ENCODE assay signal across 8 cellular contexts in the genomic region with DNA sequence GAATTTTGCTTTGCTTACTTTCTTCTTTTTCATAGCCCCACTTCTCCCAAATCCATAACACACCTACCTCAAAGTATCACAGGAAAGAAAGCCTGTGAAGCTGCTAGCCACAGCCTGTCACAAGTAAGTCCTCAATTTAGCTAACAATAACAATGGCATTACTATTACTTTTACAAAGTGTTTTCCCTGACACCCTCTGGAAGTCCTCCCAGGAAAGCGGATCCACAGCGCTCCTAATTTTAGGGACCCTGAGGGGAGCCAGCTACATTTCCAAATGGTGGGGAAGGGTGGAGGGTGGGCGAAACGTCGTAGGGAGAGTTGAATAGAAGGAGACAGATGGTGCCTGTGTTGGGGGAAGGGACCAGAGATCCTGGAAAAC. TPM values are rescaled to one million over a fixed set of nuclear protein-coding genes. Genes with fewer than 3 reads are reported as not detected.
DNase-seq lines count a peak whose midpoint lies in the region; ATAC-seq and TF ChIP-seq lines count a peak whose summit lies in the region.

No MANE protein-coding gene starts in this region.

- peaks cover 35% of the 10 kb centered on the region for H3K79me2 ChIP-seq in SK-N-SH (ENCODE audit: insufficient read depth)
- peaks cover 14% of the 10 kb centered on the region for H3K79me2 ChIP-seq in smooth muscle cell (ENCODE audit: low read depth)

- H2AFZ ChIP-seq in SK-N-SH (ENCODE audit: low read depth), result peak overlapping the region; percentile 90
- H2AFZ ChIP-seq in smooth muscle cell (ENCODE audit: low read depth), result peak overlapping the region; percentile 85

- H3K27ac Mint-ChIP-seq in activated CD8-positive, alpha-beta T cell treated with anti-CD3 and anti-CD28 coated beads, Interleukin-2, amount 10 ng/mL, durations not matched to agents 7 days and 5 days, result no peak overlapping the region

- CTCF ChIA-PET in SK-N-SH (lab: Yijun Ruan, JAX), result interaction anchor here (0.6 to 3.7 kb wide), 6 partner anchors 10 to 593 kb away, joined by 3 to 20 read pairs (median 4); no protein-coding TSS in a partner anchor
- CTCF ChIA-PET in activated CD8-positive, alpha-beta T cell treated with anti-CD3 and anti-CD28 coated beads, Interleukin-2, amount 10 ng/mL, durations not matched to agents 7 days and 5 days (lab: Charles Lee), result interaction anchor here (0.7 kb wide), 1 partner anchor 9 kb away, joined by 3 read pairs; no protein-coding TSS in a partner anchor

- H3K27me3 ChIP-seq in SK-N-SH (ENCODE audit: insufficient read depth) (no peaks in the 10 kb centered on the region), smooth muscle cell (ENCODE audit: low read depth) (no peaks in the 10 kb centered on the region)

- 20% methylated on average over 5 of the region's 5 CpGs for WGBS in SK-N-SH (ENCODE audit: low lambda C conversion rate)
- WGBS in smooth muscle cell (ENCODE audit: low lambda C conversion rate), result 8% methylated on average over 5 of the region's 5 CpGs

- H3K4me3 Mint-ChIP-seq in activated CD8-positive, alpha-beta T cell treated with anti-CD3 and anti-CD28 coated beads, Interleukin-2, amount 10 ng/mL, durations not matched to agents 7 days and 5 days, result peak overlapping the region; percentile 42

- DNase-seq in SK-N-SH, result no peak
- no peak for DNase-seq in activated CD8-positive, alpha-beta T cell treated with anti-CD3 and anti-CD28 coated beads, Interleukin-2, amount 10 ng/mL, durations not matched to agents 7 days and 5 days
- no peak for DNase-seq in smooth muscle cell (lab: John Stamatoyannopoulos, UW; ENCODE audit: unreplicated experiment)
- DNase-seq in Right ventricle myocardium superior, result no peak

- TF ChIP-seq EP300 in SK-N-SH (IDR thresholded peaks at IDR 0.05; ENCODE audit: borderline replicate concordance in 1 of 2, low read depth in 1 of 2, low read length in 1 of 2), result no peak

- H3F3A ChIP-seq in SK-N-SH (replicated peaks; ENCODE audit: insufficient read depth) (peaks cover 4% of the 10 kb centered on the region), smooth muscle cell (ENCODE audit: low read depth) (peaks cover 6% of the 10 kb centered on the region)

- no peak for TF ChIP-seq RAD21 in SK-N-SH (IDR thresholded peaks at IDR 0.05; ENCODE audit: low read length)

- no peaks in the 10 kb centered on the region for H3K9me2 ChIP-seq in SK-N-SH

- H3K27me3 Mint-ChIP-seq in activated CD8-positive, alpha-beta T cell treated with anti-CD3 and anti-CD28 coated beads, Interleukin-2, amount 10 ng/mL, durations not matched to agents 7 days and 5 days (ENCODE audit: low read depth), result peaks cover 41% of the 10 kb centered on the region

- H3K9me3 Mint-ChIP-seq in activated CD8-positive, alpha-beta T cell treated with anti-CD3 and anti-CD28 coated beads, Interleukin-2, amount 10 ng/mL, durations not matched to agents 7 days and 5 days (ENCODE audit: insufficient read depth), result no peaks in the 10 kb centered on the region

- POLR2A ChIA-PET in SK-N-SH (lab: Yijun Ruan, JAX), result no interaction called here
- POLR2A ChIA-PET in activated CD8-positive, alpha-beta T cell treated with anti-CD3 and anti-CD28 coated beads, Interleukin-2, amount 10 ng/mL, durations not matched to agents 7 days and 5 days (lab: Charles Lee), result no interaction called here

- H3K4me3 ChIP-seq in SK-N-SH (ENCODE audit: low read depth in 2 of 2, low read length in 1 of 2), result peak overlapping the region; percentile 72 to 73
- peak overlapping the region; percentile 61 for H3K4me3 ChIP-seq in iPS-11a (ENCODE audit: low read depth, low read length)
- peak overlapping the region; percentile 67 for H3K4me3 ChIP-seq in smooth muscle cell

- H3K4me1 Mint-ChIP-seq in activated CD8-positive, alpha-beta T cell treated with anti-CD3 and anti-CD28 coated beads, Interleukin-2, amount 10 ng/mL, durations not matched to agents 7 days and 5 days (ENCODE audit: low read depth), result peaks cover 5% of the 10 kb centered on the region

- H3K4me1 ChIP-seq in SK-N-SH (ENCODE audit: control insufficient read depth in 1 of 2, insufficient read depth in 2 of 2, low read depth in 1 of 2, low read length in 1 of 2), result peaks cover 7 to 12% of the 10 kb centered on the region in 2 experiments
- peaks cover 8% of the 10 kb centered on the region for H3K4me1 ChIP-seq in smooth muscle cell (ENCODE audit: low read depth)

- H3K36me3 Mint-ChIP-seq in activated CD8-positive, alpha-beta T cell treated with anti-CD3 and anti-CD28 coated beads, Interleukin-2, amount 10 ng/mL, durations not matched to agents 7 days and 5 days (ENCODE audit: low read depth), result peaks cover 2% of the 10 kb centered on the region

- H3K9ac ChIP-seq in SK-N-SH (peak overlapping the region; percentile 44; the same call in 1 of the 2 replicates), smooth muscle cell (ENCODE audit: low read depth) (peak overlapping the region; percentile 43)

- H3K36me3 ChIP-seq in SK-N-SH (replicated peaks in 1 of 2; ENCODE audit: control insufficient read depth in 1 of 2, insufficient read depth in 2 of 2, low read length in 1 of 2) (no peaks in the 10 kb centered on the region), smooth muscle cell (ENCODE audit: low read depth) (no peaks in the 10 kb centered on the region)

- no peaks in the 10 kb centered on the region for H3K9me3 ChIP-seq in SK-N-SH
- no peaks in the 10 kb centered on the region for H3K9me3 ChIP-seq in smooth muscle cell (replicated peaks; ENCODE audit: low read depth)

- H3K27ac ChIP-seq in SK-N-SH (ENCODE audit: low read depth in 2 of 2, low read length in 1 of 2) (no peak overlapping the region), smooth muscle cell (ENCODE audit: low read depth) (no peak overlapping the region)

- no peak for ATAC-seq in SK-N-SH treated with all-trans-retinoic acid at 6 μM for 48 hours
- no peak for ATAC-seq in activated CD8-positive, alpha-beta T cell treated with anti-CD3 and anti-CD28 coated beads, Interleukin-2, amount 10 ng/mL, durations not matched to agents 7 days and 5 days
- ATAC-seq in GM18873 (IDR thresholded peaks at IDR 0.05; ENCODE audit: low FRiP score, unreplicated experiment), result no peak
- ATAC-seq in GM18511 (IDR thresholded peaks at IDR 0.05; ENCODE audit: unreplicated experiment), result no peak
- ATAC-seq in Right ventricle myocardium superior (ENCODE audit: poor library complexity), result no peak

- TF ChIP-seq CTCF in SK-N-SH (IDR thresholded peaks at IDR 0.05) (no peak), smooth muscle cell (IDR thresholded peaks at IDR 0.05; ENCODE audit: borderline replicate concordance, insufficient read depth, poor library complexity, severe bottlenecking) (no peak)

- H4K20me1 ChIP-seq in SK-N-SH (ENCODE audit: insufficient read depth), result no peaks in the 10 kb centered on the region
- H4K20me1 ChIP-seq in smooth muscle cell (ENCODE audit: low read depth), result no peaks in the 10 kb centered on the region

- intact Hi-C loops in Right ventricle myocardium superior (cut with DNase I), result no loop called here

- peak overlapping the region; percentile 82 for H3K4me2 ChIP-seq in SK-N-SH
- H3K4me2 ChIP-seq in smooth muscle cell, result peak overlapping the region; percentile 93

TF ChIP-seq in SK-N-SH, 30 proteins besides CTCF, POLR2A, EP300 and RAD21:
- no peak for TF ChIP-seq TCF12 (IDR thresholded peaks at IDR 0.05)
- TF ChIP-seq, protein P1, sequence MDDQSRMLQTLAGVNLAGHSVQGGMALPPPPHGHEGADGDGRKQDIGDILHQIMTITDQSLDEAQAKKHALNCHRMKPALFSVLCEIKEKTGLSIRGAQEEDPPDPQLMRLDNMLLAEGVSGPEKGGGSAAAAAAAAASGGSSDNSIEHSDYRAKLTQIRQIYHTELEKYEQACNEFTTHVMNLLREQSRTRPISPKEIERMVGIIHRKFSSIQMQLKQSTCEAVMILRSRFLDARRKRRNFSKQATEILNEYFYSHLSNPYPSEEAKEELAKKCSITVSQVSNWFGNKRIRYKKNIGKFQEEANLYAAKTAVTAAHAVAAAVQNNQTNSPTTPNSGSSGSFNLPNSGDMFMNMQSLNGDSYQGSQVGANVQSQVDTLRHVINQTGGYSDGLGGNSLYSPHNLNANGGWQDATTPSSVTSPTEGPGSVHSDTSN (IDR thresholded peaks at IDR 0.05), result no peak
- TF ChIP-seq SIN3A (IDR thresholded peaks at IDR 0.05; ENCODE audit: borderline replicate concordance, low read depth, low read length), result no peak
- TF ChIP-seq NFIC (IDR thresholded peaks at IDR 0.05; ENCODE audit: borderline replicate concordance), result no peak
- TF ChIP-seq POLR2AphosphoS5 (IDR thresholded peaks at IDR 0.05; ENCODE audit: low read depth, low read length), result no peak

TF ChIP-seq in SK-N-SH treated with all-trans-retinoic acid at 6 μM for 48 hours, 23 proteins besides CTCF, POLR2A, EP300 and RAD21 (continues in another document):
- TF ChIP-seq SNAI2 (CRISPR knock-in tag; IDR thresholded peaks at IDR 0.05), result no peak
- no peak for TF ChIP-seq ZC3H10 (CRISPR knock-in tag; IDR thresholded peaks at IDR 0.05)
- no peak for TF ChIP-seq ARNTL (CRISPR knock-in tag; IDR thresholded peaks at IDR 0.05; ENCODE audit: borderline replicate concordance, low read depth)
- no peak for TF ChIP-seq ZFP3 (CRISPR knock-in tag; IDR thresholded peaks at IDR 0.05)
- TF ChIP-seq TCF4 (CRISPR knock-in tag; IDR thresholded peaks at IDR 0.05; ENCODE audit: borderline replicate concordance), result no peak
- TF ChIP-seq ISL1 (CRISPR knock-in tag; IDR thresholded peaks at IDR 0.05), result no peak
- no peak for TF ChIP-seq PPARA (CRISPR knock-in tag; IDR thresholded peaks at IDR 0.05; ENCODE audit: borderline replicate concordance)
- TF ChIP-seq RARB (CRISPR knock-in tag; IDR thresholded peaks at IDR 0.05), result no peak
- TF ChIP-seq ZNF565 (CRISPR knock-in tag; conservative IDR thresholded peaks at IDR 0.05; ENCODE audit: low read depth), result no peak
- no peak for TF ChIP-seq ZNF70 (CRISPR knock-in tag; IDR thresholded peaks at IDR 0.05)
- TF ChIP-seq GLIS3 (CRISPR knock-in tag; IDR thresholded peaks at IDR 0.05), result no peak

RNA-seq across cellular contexts. Expression of a gene that starts 0.6 kb away (rescaled TPM):
- polyA plus RNA-seq in SK-N-SH (2012; rRNA removed), result 15.2 and 16.9 TPM in 2 replicates
- polyA plus RNA-seq in SK-N-SH (2012; cell fraction: cytosol; rRNA removed), result 12.4 and 13.0 TPM in 2 replicates
- polyA plus RNA-seq in SK-N-SH (2012; cell fraction: nucleus; rRNA removed), result 15.6 and 17.4 TPM in 2 replicates
- not detected for total RNA-seq in activated CD8-positive, alpha-beta T cell treated with anti-CD3 and anti-CD28 coated beads, Interleukin-2, amount 10 ng/mL, durations not matched to agents 7 days and 5 days
- 3.7 and 4.5 TPM in 2 replicates for total RNA-seq in smooth muscle cell
- polyA plus RNA-seq in smooth muscle cell, result 6.3 and 7.5 TPM in 2 replicates
- total RNA-seq in Right ventricle myocardium superior, result 1.8 TPM
